In genomic region chr2:98027535-98027934, GRCh38 we compare ENCODE assay signal across 11 cellular contexts. TPM values are rescaled to one million over a fixed set of nuclear protein-coding genes. Genes with fewer than 3 reads are reported as not detected.
DNase-seq lines count a peak whose midpoint lies in the region; ATAC-seq and TF ChIP-seq lines count a peak whose summit lies in the region.
"Had no signal": no experiment of that assay in that cellular context is flagged by ENCODE, and none has a peak within 500 bp of the region (broad histone marks: within the 10 kb centered on the region; RNA-seq: fewer than 3 reads in every experiment).

No MANE protein-coding gene starts in this region.

- DNase-seq in spleen (no peak), uterus (no peak), substantia nigra (lab: John Stamatoyannopoulos, UW) (no peak), NCI-H748 treated with DMSO at 0.1 percent for 48 hours (lab: John Stamatoyannopoulos, UW) (no peak)
- DNase-seq in stimulated activated CD8-positive, alpha-beta memory T cell treated with anti-CD3 and anti-CD28 coated beads, Interleukin-4, amount 100 ng/mL, for 48 hours = no peak
- DNase-seq: activated naive CD8-positive, alpha-beta T cell treated with anti-CD3 and anti-CD28 coated beads, Interleukin-2, amount 50 U/mL, for 24 hours; NCI-H1105 had no signal

- WGBS in spleen, 5 donors = 63 to 78% (median 65%) methylated on average over 3 of the region's 3 CpGs

- no peak for TF ChIP-seq CTCF in spleen (IDR thresholded peaks at IDR 0.05 in 8 of 11, conservative IDR thresholded peaks at IDR 0.05 in 3 of 11)
- no peak for TF ChIP-seq CTCF in uterus (IDR thresholded peaks at IDR 0.05)

- H3K27me3 ChIP-seq in spleen (replicated peaks in 1 of 7) = no peaks in the 10 kb centered on the region
- no peaks in the 10 kb centered on the region for H3K27me3 ChIP-seq in uterus

- H3K9me3 ChIP-seq in spleen (no peaks in the 10 kb centered on the region), uterus (no peaks in the 10 kb centered on the region)

- H3K36me3 ChIP-seq in spleen (no peaks in the 10 kb centered on the region), uterus (no peaks in the 10 kb centered on the region)

- TF ChIP-seq POLR2A in spleen (IDR thresholded peaks at IDR 0.05) (no peak), uterus (IDR thresholded peaks at IDR 0.05) (no peak)

- H3K27ac ChIP-seq in spleen (peak overlapping the region in 5 of 8 donors; percentile 17 to 70 (median 62)), uterus (no peak overlapping the region), substantia nigra (ENCODE audit: low read depth, low read length, poor library complexity, severe bottlenecking) (no peak overlapping the region)

- intact Hi-C loops in spleen (cut with DNase I; ENCODE audit: low total_unique reads) = no loop called here
- intact Hi-C loops in uterus (cut with DNase I; ENCODE audit: low total_unique reads) = no loop called here

- peaks cover 18 to 48% (median 37%) of the 10 kb centered on the region in 6 donors for H3K4me1 ChIP-seq in spleen
- H3K4me1 ChIP-seq in uterus = no peaks in the 10 kb centered on the region

- H3K4me3 ChIP-seq in spleen = peak overlapping the region in 1 of 8 donors; percentile 35
- no peak overlapping the region for H3K4me3 ChIP-seq in uterus

- ATAC-seq in GM19035 (IDR thresholded peaks at IDR 0.05; ENCODE audit: unreplicated experiment) (peak; percentile 28), HG02642 (IDR thresholded peaks at IDR 0.05; ENCODE audit: poor library complexity, unreplicated experiment) (peak; percentile 57), HG03575 (IDR thresholded peaks at IDR 0.05; ENCODE audit: extremely low read depth, insufficient number of reproducible peaks, low FRiP score, unreplicated experiment) (peak; percentile 14)

RNA-seq across cellular contexts. Expression of gene TMEM131, which starts 31.8 kb away (rescaled TPM):
- total RNA-seq in spleen (10 to 100 TPM; 54.6 to 74.0 (median 64.8) TPM), uterus (10 to 100 TPM; 14.1 to 62.4 (median 35.4) TPM)
- polyA plus RNA-seq in spleen = 10 to 100 TPM in 2 of 3 donors, 1 to 10 TPM in 1; 9.2 to 15.2 (median 12.3) TPM

RNA-seq across cellular contexts. Expression of gene VWA3B, which starts 59.4 kb away (rescaled TPM):
- total RNA-seq in spleen (not detected), uterus (1 to 10 TPM in 1 of 4 donors, under 1 TPM in 1, not detected in 2; 0.98 to 2.1 TPM)
- polyA plus RNA-seq in spleen = under 1 TPM in 2 of 3 donors, not detected in 1; 0.02 to 0.13 TPM
- total RNA-seq: T-cell had no signal

Comparison
In these comparisons a context has a peak if more than half of its experiments do, and no peak if none do; other contexts are left out.
1. H3K27ac ChIP-seq: peak in spleen (5 of 8); none in uterus (0 of 2) and substantia nigra (single experiment).
2. Peak in every context shown above with its lines, with median percentiles within 50 percentile points of each other: ATAC-seq.